1 cellular context compared by ENCODE assay signal in the genomic region with DNA sequence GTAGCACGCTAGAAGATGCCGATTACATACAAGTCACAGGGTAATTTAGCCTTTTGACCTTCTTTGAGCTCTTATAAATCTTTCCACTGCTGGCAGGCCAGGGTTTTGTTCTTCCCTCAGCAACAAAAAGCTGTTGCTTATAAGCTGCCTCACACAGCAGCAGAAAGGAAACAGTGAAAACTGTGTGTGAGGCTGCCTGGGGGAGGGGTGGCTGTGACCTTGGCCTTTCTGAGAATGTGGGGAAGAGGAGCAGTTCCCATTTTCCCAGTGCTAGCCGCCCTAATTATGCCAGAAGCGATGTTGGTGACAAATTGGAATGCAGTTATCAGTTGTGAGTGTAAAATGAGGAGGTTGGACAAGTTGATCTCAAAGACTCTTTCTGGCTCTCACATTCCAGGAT.
TF ChIP-seq lines count a peak whose summit lies in the region.

No MANE protein-coding gene starts in this region.

TF ChIP-seq in H1, 55 proteins besides CTCF, POLR2A, EP300 and RAD21:
- TF ChIP-seq GTF2F1 (IDR thresholded peaks at IDR 0.05; ENCODE audit: borderline replicate concordance, low read depth, low read length) (no peak), JUND (IDR thresholded peaks at IDR 0.05; ENCODE audit: low read length) (no peak)
